In the genomic region with DNA sequence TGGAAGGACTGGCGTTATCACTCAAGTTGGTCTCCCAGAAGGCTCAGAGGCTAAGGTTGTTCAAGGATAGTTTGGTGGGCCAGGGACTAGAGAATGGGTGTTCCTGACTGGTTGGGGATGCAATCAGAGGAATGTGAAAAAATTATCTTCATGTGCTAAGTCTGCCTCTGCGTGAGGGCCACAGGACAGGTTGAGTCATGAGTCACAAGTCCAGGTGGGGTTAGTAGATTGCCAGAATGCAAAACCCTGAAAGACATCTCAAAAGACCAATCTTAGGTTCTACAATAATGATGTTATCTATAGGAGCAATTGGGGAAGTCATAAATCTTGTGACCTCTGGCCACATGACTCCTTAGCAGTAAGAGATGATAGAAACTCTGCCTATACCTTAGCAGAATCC, we compare ENCODE assay signal across 1 cellular context.
TF ChIP-seq lines count a peak whose summit lies in the region.

No MANE protein-coding gene starts in this region.

TF ChIP-seq in K562, 482 proteins besides CTCF, POLR2A, EP300 and RAD21 (continued from another document):
- TF ChIP-seq MCM5 (IDR thresholded peaks at IDR 0.05; ENCODE audit: low read depth) (no peak), DACH1 (IDR thresholded peaks at IDR 0.05; ENCODE audit: partially characterized antibody) (no peak), CC2D1A (IDR thresholded peaks at IDR 0.05) (no peak), CCAR2 (IDR thresholded peaks at IDR 0.05; ENCODE audit: low read depth, low read length) (no peak), HDAC8 (tag; IDR thresholded peaks at IDR 0.05) (no peak), HDAC1 (IDR thresholded peaks at IDR 0.05) (0 out of 4 replicates have a peak, but pooled peaks of 1 of the 2 experiments have one; percentile 31), ZNF217 (CRISPR knock-in tag; IDR thresholded peaks at IDR 0.05) (no peak), ZNF785 (CRISPR knock-in tag; IDR thresholded peaks at IDR 0.05) (no peak), CBFA2T2 (conservative IDR thresholded peaks at IDR 0.05) (peak; percentile 65), FOSL1 (tag; conservative IDR thresholded peaks at IDR 0.05) (peak; percentile 88), NRF1 (conservative IDR thresholded peaks at IDR 0.05 in 1 of 2, IDR thresholded peaks at IDR 0.05 in 1 of 2) (peak; percentile 31 to 34; a peak in 2 of 4 replicates), NR2C1 (IDR thresholded peaks at IDR 0.05) (peak; percentile 78; the same call in 1 of the 2 replicates), NR2C1 (tag; IDR thresholded peaks at IDR 0.05) (peak; percentile 87), TRIM24 (IDR thresholded peaks at IDR 0.05) (peak in 1 of 2 experiments; percentile 74; a peak in 3 of 4 replicates), SMARCA4 (IDR thresholded peaks at IDR 0.05) (peak; percentile 68), ATF7 (IDR thresholded peaks at IDR 0.05) (peak; percentile 34; the same call in 1 of the 2 replicates), DNMT1 (IDR thresholded peaks at IDR 0.05) (no peak), ZNF695 (CRISPR knock-in tag; IDR thresholded peaks at IDR 0.05) (no peak), TBL1XR1 (IDR thresholded peaks at IDR 0.05; ENCODE audit: low read length in 2 of 2) (peak in 1 of 2 experiments; percentile 39; a peak in 1 of 4 replicates), ZNF766 (CRISPR knock-in tag; conservative IDR thresholded peaks at IDR 0.05) (0 out of 2 replicates have a peak, but pooled peaks have one; percentile 38), KDM1A (IDR thresholded peaks at IDR 0.05) (peak; percentile 70 to 73), STAG1 (CRISPR knock-in tag; IDR thresholded peaks at IDR 0.05; ENCODE audit: borderline replicate concordance) (no peak), ZNF644 (tag; IDR thresholded peaks at IDR 0.05; ENCODE audit: low read depth) (peak; percentile 48; the same call in 1 of the 2 replicates)
- TF ChIP-seq, protein P1, sequence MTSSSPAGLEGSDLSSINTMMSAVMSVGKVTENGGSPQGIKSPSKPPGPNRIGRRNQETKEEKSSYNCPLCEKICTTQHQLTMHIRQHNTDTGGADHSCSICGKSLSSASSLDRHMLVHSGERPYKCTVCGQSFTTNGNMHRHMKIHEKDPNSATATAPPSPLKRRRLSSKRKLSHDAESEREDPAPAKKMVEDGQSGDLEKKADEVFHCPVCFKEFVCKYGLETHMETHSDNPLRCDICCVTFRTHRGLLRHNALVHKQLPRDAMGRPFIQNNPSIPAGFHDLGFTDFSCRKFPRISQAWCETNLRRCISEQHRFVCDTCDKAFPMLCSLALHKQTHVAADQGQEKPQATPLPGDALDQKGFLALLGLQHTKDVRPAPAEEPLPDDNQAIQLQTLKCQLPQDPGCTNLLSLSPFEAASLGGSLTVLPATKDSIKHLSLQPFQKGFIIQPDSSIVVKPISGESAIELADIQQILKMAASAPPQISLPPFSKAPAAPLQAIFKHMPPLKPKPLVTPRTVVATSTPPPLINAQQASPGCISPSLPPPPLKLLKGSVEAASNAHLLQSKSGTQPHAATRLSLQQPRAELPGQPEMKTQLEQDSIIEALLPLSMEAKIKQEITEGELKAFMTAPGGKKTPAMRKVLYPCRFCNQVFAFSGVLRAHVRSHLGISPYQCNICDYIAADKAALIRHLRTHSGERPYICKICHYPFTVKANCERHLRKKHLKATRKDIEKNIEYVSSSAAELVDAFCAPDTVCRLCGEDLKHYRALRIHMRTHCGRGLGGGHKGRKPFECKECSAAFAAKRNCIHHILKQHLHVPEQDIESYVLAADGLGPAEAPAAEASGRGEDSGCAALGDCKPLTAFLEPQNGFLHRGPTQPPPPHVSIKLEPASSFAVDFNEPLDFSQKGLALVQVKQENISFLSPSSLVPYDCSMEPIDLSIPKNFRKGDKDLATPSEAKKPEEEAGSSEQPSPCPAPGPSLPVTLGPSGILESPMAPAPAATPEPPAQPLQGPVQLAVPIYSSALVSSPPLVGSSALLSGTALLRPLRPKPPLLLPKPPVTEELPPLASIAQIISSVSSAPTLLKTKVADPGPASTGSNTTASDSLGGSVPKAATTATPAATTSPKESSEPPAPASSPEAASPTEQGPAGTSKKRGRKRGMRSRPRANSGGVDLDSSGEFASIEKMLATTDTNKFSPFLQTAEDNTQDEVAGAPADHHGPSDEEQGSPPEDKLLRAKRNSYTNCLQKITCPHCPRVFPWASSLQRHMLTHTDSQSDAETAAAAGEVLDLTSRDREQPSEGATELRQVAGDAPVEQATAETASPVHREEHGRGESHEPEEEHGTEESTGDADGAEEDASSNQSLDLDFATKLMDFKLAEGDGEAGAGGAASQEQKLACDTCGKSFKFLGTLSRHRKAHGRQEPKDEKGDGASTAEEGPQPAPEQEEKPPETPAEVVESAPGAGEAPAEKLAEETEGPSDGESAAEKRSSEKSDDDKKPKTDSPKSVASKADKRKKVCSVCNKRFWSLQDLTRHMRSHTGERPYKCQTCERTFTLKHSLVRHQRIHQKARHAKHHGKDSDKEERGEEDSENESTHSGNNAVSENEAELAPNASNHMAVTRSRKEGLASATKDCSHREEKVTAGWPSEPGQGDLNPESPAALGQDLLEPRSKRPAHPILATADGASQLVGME (CRISPR knock-in tag; IDR thresholded peaks at IDR 0.05) = no peak
- TF ChIP-seq, protein P2, sequence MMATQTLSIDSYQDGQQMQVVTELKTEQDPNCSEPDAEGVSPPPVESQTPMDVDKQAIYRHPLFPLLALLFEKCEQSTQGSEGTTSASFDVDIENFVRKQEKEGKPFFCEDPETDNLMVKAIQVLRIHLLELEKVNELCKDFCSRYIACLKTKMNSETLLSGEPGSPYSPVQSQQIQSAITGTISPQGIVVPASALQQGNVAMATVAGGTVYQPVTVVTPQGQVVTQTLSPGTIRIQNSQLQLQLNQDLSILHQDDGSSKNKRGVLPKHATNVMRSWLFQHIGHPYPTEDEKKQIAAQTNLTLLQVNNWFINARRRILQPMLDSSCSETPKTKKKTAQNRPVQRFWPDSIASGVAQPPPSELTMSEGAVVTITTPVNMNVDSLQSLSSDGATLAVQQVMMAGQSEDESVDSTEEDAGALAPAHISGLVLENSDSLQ (IDR thresholded peaks at IDR 0.05) = peak; percentile 92
- TF ChIP-seq, protein P3, sequence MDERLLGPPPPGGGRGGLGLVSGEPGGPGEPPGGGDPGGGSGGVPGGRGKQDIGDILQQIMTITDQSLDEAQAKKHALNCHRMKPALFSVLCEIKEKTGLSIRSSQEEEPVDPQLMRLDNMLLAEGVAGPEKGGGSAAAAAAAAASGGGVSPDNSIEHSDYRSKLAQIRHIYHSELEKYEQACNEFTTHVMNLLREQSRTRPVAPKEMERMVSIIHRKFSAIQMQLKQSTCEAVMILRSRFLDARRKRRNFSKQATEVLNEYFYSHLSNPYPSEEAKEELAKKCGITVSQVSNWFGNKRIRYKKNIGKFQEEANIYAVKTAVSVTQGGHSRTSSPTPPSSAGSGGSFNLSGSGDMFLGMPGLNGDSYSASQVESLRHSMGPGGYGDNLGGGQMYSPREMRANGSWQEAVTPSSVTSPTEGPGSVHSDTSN (CRISPR knock-in tag; IDR thresholded peaks at IDR 0.05; ENCODE audit: low read depth) = 0 out of 2 replicates have a peak, but pooled peaks have one; percentile 20
- TF ChIP-seq, protein P3 (tag; conservative IDR thresholded peaks at IDR 0.05; ENCODE audit: low read depth) = peak; percentile 82
- TF ChIP-seq, protein P4, sequence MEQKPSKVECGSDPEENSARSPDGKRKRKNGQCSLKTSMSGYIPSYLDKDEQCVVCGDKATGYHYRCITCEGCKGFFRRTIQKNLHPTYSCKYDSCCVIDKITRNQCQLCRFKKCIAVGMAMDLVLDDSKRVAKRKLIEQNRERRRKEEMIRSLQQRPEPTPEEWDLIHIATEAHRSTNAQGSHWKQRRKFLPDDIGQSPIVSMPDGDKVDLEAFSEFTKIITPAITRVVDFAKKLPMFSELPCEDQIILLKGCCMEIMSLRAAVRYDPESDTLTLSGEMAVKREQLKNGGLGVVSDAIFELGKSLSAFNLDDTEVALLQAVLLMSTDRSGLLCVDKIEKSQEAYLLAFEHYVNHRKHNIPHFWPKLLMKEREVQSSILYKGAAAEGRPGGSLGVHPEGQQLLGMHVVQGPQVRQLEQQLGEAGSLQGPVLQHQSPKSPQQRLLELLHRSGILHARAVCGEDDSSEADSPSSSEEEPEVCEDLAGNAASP (IDR thresholded peaks at IDR 0.05) = no peak
- TF ChIP-seq, protein P5, sequence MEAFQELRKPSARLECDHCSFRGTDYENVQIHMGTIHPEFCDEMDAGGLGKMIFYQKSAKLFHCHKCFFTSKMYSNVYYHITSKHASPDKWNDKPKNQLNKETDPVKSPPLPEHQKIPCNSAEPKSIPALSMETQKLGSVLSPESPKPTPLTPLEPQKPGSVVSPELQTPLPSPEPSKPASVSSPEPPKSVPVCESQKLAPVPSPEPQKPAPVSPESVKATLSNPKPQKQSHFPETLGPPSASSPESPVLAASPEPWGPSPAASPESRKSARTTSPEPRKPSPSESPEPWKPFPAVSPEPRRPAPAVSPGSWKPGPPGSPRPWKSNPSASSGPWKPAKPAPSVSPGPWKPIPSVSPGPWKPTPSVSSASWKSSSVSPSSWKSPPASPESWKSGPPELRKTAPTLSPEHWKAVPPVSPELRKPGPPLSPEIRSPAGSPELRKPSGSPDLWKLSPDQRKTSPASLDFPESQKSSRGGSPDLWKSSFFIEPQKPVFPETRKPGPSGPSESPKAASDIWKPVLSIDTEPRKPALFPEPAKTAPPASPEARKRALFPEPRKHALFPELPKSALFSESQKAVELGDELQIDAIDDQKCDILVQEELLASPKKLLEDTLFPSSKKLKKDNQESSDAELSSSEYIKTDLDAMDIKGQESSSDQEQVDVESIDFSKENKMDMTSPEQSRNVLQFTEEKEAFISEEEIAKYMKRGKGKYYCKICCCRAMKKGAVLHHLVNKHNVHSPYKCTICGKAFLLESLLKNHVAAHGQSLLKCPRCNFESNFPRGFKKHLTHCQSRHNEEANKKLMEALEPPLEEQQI (IDR thresholded peaks at IDR 0.05) = peak; percentile 56; the same call in 1 of the 2 replicates
- TF ChIP-seq, protein P6, sequence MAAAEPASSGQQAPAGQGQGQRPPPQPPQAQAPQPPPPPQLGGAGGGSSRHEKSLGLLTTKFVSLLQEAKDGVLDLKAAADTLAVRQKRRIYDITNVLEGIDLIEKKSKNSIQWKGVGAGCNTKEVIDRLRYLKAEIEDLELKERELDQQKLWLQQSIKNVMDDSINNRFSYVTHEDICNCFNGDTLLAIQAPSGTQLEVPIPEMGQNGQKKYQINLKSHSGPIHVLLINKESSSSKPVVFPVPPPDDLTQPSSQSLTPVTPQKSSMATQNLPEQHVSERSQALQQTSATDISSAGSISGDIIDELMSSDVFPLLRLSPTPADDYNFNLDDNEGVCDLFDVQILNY (CRISPR knock-in tag; IDR thresholded peaks at IDR 0.05) = no peak
TF ChIP-seq in K562: peak in this region for 55.
